26 cellular contexts compared by ENCODE assay signal in genomic region chr19:56117376-56117884, GRCh38. TPM values are rescaled to one million over a fixed set of nuclear protein-coding genes. Genes with fewer than 3 reads are reported as not detected.
A peak's percentile ranks its signal among the peaks of the same experiment; 100 is the strongest.
DNase-seq lines count a peak whose midpoint lies in the region; ATAC-seq, FAIRE-seq and TF ChIP-seq lines count a peak whose summit lies in the region.
"Had no signal": no experiment of that assay in that cellular context is flagged by ENCODE, and none has a peak within 500 bp of the region (broad histone marks: within the 10 kb centered on the region; RNA-seq: fewer than 3 reads in every experiment).

No MANE protein-coding gene starts in this region.

- no peak for TF ChIP-seq CTCF in CD4-positive, alpha-beta T cell (IDR thresholded peaks at IDR 0.05)
- TF ChIP-seq CTCF in nephron progenitor cell (IDR thresholded peaks at IDR 0.05), result no peak

- FAIRE-seq in H54 (lab: Jason Lieb, UNC), result no peak
- FAIRE-seq: bronchial epithelial cell had no signal

- H3K4me1 Mint-ChIP-seq in CD4-positive, alpha-beta T cell (ENCODE audit: low read depth), result peaks cover 74% of the 10 kb centered on the region
- H3K4me1 Mint-ChIP-seq in central memory CD8-positive, alpha-beta T cell, result peaks cover 63% of the 10 kb centered on the region
- H3K4me1 Mint-ChIP-seq in nephron progenitor cell, result peaks cover 56% of the 10 kb centered on the region

- no peak for DNase-seq in CD4-positive, alpha-beta T cell
- DNase-seq in NCI-H82 treated with DMSO at 0.1 percent for 48 hours (lab: John Stamatoyannopoulos, UW; ENCODE audit: unreplicated experiment) (peak; percentile 1), nephron progenitor cell (no peak), H54 (ENCODE audit: insufficient read length, low spot score) (no peak), AG08395 (ENCODE audit: low spot score) (no peak), DMS114 treated with DMSO at 0.1 percent for 48 hours (lab: John Stamatoyannopoulos, UW; ENCODE audit: unreplicated experiment) (no peak), H4 (ENCODE audit: low spot score) (no peak)
- DNase-seq in central memory CD8-positive, alpha-beta T cell (ENCODE audit: low spot score in 2 of 2), result no peak
- DNase-seq: foreskin keratinocyte; HCEC 1CT; Kasumi-1; mesendoderm; NCI-H1048; NCI-H2029; NCI-H345; stimulated activated naive CD8-positive, alpha-beta T cell treated with anti-CD3 and anti-CD28 coated beads, Interleukin-15, Interleukin-2, amounts not matched to agents 100 U/mL and 50 U/mL, for 24 hours; upper lobe of left lung had no signal

- no peak overlapping the region for H3K27ac ChIP-seq in CD4-positive, alpha-beta T cell (ENCODE audit: low read depth, low read length)
- H3K27ac ChIP-seq: epithelial cell of prostate, foreskin keratinocyte, neural progenitor cell, SK-N-MC had no signal

- intact Hi-C loops in CD4-positive, alpha-beta T cell (cut with DNase I, micrococcal nuclease), result no loop called here

- no peaks in the 10 kb centered on the region for H3K27me3 Mint-ChIP-seq in CD4-positive, alpha-beta T cell
- H3K27me3 Mint-ChIP-seq in central memory CD8-positive, alpha-beta T cell, result no peaks in the 10 kb centered on the region
- H3K27me3 Mint-ChIP-seq in nephron progenitor cell (ENCODE audit: low read depth, poor library complexity), result peaks cover 5% of the 10 kb centered on the region
- H3K27me3 Mint-ChIP-seq: activated T-helper 17 cell treated with anti-CD3 and anti-CD28 coated beads, Interleukin-2, amount 50 U/mL, for 72 hours had no signal

- CTCF ChIA-PET in CD4-positive, alpha-beta T cell (lab: Charles Lee), result no interaction called here

- H3K9me3 Mint-ChIP-seq in CD4-positive, alpha-beta T cell, result no peaks in the 10 kb centered on the region
- H3K9me3 Mint-ChIP-seq in central memory CD8-positive, alpha-beta T cell, result no peaks in the 10 kb centered on the region
- no peaks in the 10 kb centered on the region for H3K9me3 Mint-ChIP-seq in nephron progenitor cell
- H3K9me3 Mint-ChIP-seq: activated T-helper 17 cell treated with anti-CD3 and anti-CD28 coated beads, Interleukin-2, amount 50 U/mL, for 72 hours; neural progenitor cell had no signal

- no peak for TF ChIP-seq POLR2A in H54 (IDR thresholded peaks at IDR 0.05; ENCODE audit: low read depth, low read length)

- POLR2A ChIA-PET in CD4-positive, alpha-beta T cell (lab: Charles Lee), result no interaction called here

- peaks cover 11% of the 10 kb centered on the region for H3K36me3 Mint-ChIP-seq in CD4-positive, alpha-beta T cell (ENCODE audit: low read depth)
- H3K36me3 Mint-ChIP-seq in central memory CD8-positive, alpha-beta T cell (ENCODE audit: insufficient read depth), result peaks cover 12% of the 10 kb centered on the region
- H3K36me3 Mint-ChIP-seq in nephron progenitor cell (ENCODE audit: low read depth), result peaks cover 6% of the 10 kb centered on the region

- H3K27me3 ChIP-seq in CD4-positive, alpha-beta T cell (ENCODE audit: control insufficient read depth, insufficient read depth, low read length), result no peaks in the 10 kb centered on the region
- H3K27me3 ChIP-seq: foreskin keratinocyte, neural progenitor cell, upper lobe of left lung had no signal

- ATAC-seq in CD4-positive, alpha-beta T cell (ENCODE audit: poor library complexity), result no peak
- ATAC-seq in central memory CD8-positive, alpha-beta T cell (replicated peaks; ENCODE audit: extremely low read depth, poor library complexity, severe bottlenecking), result no peak
- ATAC-seq: activated T-helper 17 cell treated with anti-CD3 and anti-CD28 coated beads, Interleukin-2, amount 50 U/mL, for 72 hours; foreskin keratinocyte; stimulated activated naive CD8-positive, alpha-beta T cell treated with anti-CD3 and anti-CD28 coated beads, Interleukin-15, Interleukin-2, amounts not matched to agents 100 U/mL and 50 U/mL, for 24 hours had no signal

- H3K4me3 Mint-ChIP-seq in CD4-positive, alpha-beta T cell, result peak overlapping the region; percentile 62
- no peak overlapping the region for H3K4me3 Mint-ChIP-seq in central memory CD8-positive, alpha-beta T cell
- H3K4me3 Mint-ChIP-seq in nephron progenitor cell, result no peak overlapping the region
- H3K4me3 Mint-ChIP-seq: activated T-helper 17 cell treated with anti-CD3 and anti-CD28 coated beads, Interleukin-2, amount 50 U/mL, for 72 hours had no signal

- H3K27ac Mint-ChIP-seq in CD4-positive, alpha-beta T cell, result no peak overlapping the region
- peak overlapping the region; percentile 29 for H3K27ac Mint-ChIP-seq in central memory CD8-positive, alpha-beta T cell (ENCODE audit: low read depth)
- peak overlapping the region; percentile 59 for H3K27ac Mint-ChIP-seq in nephron progenitor cell
- H3K27ac Mint-ChIP-seq: neural progenitor cell had no signal

- H3K9me3 ChIP-seq in CD4-positive, alpha-beta T cell (ENCODE audit: control insufficient read depth, low read length), result no peaks in the 10 kb centered on the region
- H3K9me3 ChIP-seq: upper lobe of left lung had no signal

RNA-seq across cellular contexts. Expression of gene ZNF787, which starts 3.7 kb away (rescaled TPM):
- 10 to 100 TPM; 11.4 to 11.5 TPM for total RNA-seq in CD4-positive, alpha-beta T cell
- 8.6 and 12.4 TPM in 2 replicates for total RNA-seq in H4 (2014; rRNA removed; shearing (Covaris generic))

RNA-seq across cellular contexts. Expression of gene ZNF444, which starts 23.7 kb away (rescaled TPM):
- 10 to 100 TPM; 13.5 TPM for total RNA-seq in CD4-positive, alpha-beta T cell
- 9.4 and 13.8 TPM in 2 replicates for total RNA-seq in H4 (2014; rRNA removed; shearing (Covaris generic))

RNA-seq across cellular contexts. Expression of gene GALP, which starts 58.4 kb away (rescaled TPM):
- not detected for total RNA-seq in CD4-positive, alpha-beta T cell
- 0.35 and 0.43 TPM in 2 replicates for total RNA-seq in H4 (2014; rRNA removed; shearing (Covaris generic))
- total RNA-seq: activated T-helper 17 cell treated with anti-CD3 and anti-CD28 coated beads, Interleukin-2, amount 50 U/mL, for 72 hours; bronchial epithelial cell; foreskin keratinocyte; HT1080; pulmonary artery endothelial cell; skeletal muscle tissue; T-helper 2 cell treated with Interferon-gamma antibody and Interleukin-4, amounts not matched to agents 100 ng/mL and 5 ng/mL, for 36 hours; upper lobe of left lung had no signal
